In the genomic region with DNA sequence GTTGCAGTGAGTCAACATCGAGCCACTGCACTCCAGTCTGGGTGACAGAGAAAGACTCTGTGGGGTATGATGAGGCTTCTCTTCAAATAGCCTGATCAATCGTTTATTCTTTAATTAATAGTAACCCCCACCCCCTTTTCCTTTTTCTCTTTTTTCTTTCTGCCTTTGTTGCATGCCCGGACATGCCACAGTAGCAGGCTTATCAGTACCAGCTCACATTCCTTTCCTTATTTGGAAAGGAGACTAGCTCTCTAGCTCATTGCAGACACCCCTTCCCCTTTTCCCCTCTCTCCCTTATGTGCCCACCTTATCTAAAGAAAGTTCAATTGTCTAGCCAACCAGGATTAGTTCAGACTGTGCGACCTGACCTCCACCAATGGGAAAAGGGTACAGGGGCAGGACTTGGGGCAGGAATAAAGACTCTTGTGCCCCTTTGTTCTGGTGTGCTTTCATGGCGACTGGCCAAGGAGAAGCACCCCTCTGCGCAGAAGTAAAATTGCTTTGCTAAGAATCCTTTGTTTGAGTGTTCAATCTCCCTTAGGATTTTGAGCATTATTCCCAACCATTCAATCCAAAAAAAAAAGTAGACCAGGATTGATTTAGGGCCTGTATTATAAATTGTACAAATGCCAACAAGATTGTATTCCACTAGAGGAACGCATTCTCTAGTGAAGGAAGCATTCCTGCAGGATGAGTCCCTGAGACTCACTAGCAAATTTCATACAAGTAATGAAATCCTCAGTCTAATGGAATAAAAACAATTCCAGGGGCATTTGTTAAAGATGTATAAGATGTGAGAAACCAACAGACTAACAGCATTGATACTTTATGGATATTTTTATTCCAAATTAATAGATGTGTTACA, we compare ENCODE assay signal across 17 cellular contexts.
A peak's percentile ranks its signal among the peaks of the same experiment; 100 is the strongest.
DNase-seq lines count a peak whose midpoint lies in the region; TF ChIP-seq lines count a peak whose summit lies in the region.
"Had no signal": no experiment of that assay in that cellular context is flagged by ENCODE, and none has a peak within 500 bp of the region (broad histone marks: within the 10 kb centered on the region; RNA-seq: fewer than 3 reads in every experiment).

No MANE protein-coding gene starts in this region.

- H3K27me3 Mint-ChIP-seq in nephron progenitor cell (ENCODE audit: low read depth, poor library complexity) = peaks cover 5% of the 10 kb centered on the region

- peak overlapping the region; percentile 75 for H3K4me2 ChIP-seq in SK-N-SH
- H3K4me2 ChIP-seq: KMS-11 had no signal

- H3K4me1 ChIP-seq in SK-N-SH (ENCODE audit: control insufficient read depth in 1 of 2, insufficient read depth in 2 of 2, low read depth in 1 of 2, low read length in 1 of 2) (peaks cover 3 to 12% of the 10 kb centered on the region in 2 experiments; a peak in 2 of 4 replicates), testis (no peaks in the 10 kb centered on the region)
- H3K4me1 ChIP-seq: HAP-1, lower lobe of right lung had no signal

- H3K27ac ChIP-seq in SK-N-SH (ENCODE audit: low read depth in 2 of 2, low read length in 1 of 2) = peak overlapping the region; percentile 26 to 92
- H3K27ac ChIP-seq in testis = no peak overlapping the region
- H3K27ac ChIP-seq: KMS-11, lower lobe of right lung, WERI-Rb-1 had no signal

- no peak for TF ChIP-seq POLR2A in testis (IDR thresholded peaks at IDR 0.05)

- DNase-seq in ELF-1 (ENCODE audit: low read depth, low spot score) (peak; percentile 71), SK-N-SH (no peak), fibroblast of the aortic adventitia (ENCODE audit: low read depth) (peak; percentile 14), nephron progenitor cell (no peak), nucleus accumbens (lab: John Stamatoyannopoulos, UW) (no peak), SHP77 treated with DMSO at 0.1 percent for 48 hours (lab: John Stamatoyannopoulos, UW) (no peak), foreskin fibroblast (no peak), testis (no peak)
- DNase-seq: activated CD8-positive, alpha-beta memory T cell treated with anti-CD3 and anti-CD28 coated beads for 24 hours; activated gamma-delta T cell; lower lobe of right lung; NCI-H1436 treated with DMSO at 0.1 percent for 48 hours; NCI-H446 treated with DMSO at 0.1 percent for 48 hours; small intestine; WERI-Rb-1 had no signal

- peaks cover 37% of the 10 kb centered on the region for H3K4me1 Mint-ChIP-seq in nephron progenitor cell

- 11% methylated on average over 7 of the region's 7 CpGs for WGBS in SK-N-SH (ENCODE audit: low lambda C conversion rate)
- 53 to 60% methylated on average over 7 of the region's 7 CpGs for WGBS in testis, 2 donors

- CTCF ChIA-PET in SK-N-SH (lab: Yijun Ruan, JAX) = interaction anchor here (0.7 kb wide), 1 partner anchor 876 kb away, joined by 3 read pairs; no protein-coding TSS in a partner anchor

- H3K79me2 ChIP-seq in SK-N-SH (ENCODE audit: insufficient read depth) = peaks cover 11% of the 10 kb centered on the region

- H3K36me3 ChIP-seq in SK-N-SH (replicated peaks in 1 of 2; ENCODE audit: control insufficient read depth in 1 of 2, insufficient read depth in 2 of 2, low read length in 1 of 2) (no peaks in the 10 kb centered on the region), testis (ENCODE audit: low read depth, missing control alignments) (no peaks in the 10 kb centered on the region)
- H3K36me3 ChIP-seq: HAP-1, lower lobe of right lung, WERI-Rb-1 had no signal

- H3K27me3 ChIP-seq in SK-N-SH (ENCODE audit: insufficient read depth) (no peaks in the 10 kb centered on the region), testis (no peaks in the 10 kb centered on the region)

- H3K9me3 ChIP-seq in SK-N-SH = no peaks in the 10 kb centered on the region
- H3K9me3 ChIP-seq in testis = no peaks in the 10 kb centered on the region
- H3K9me3 ChIP-seq: HAP-1, lower lobe of right lung had no signal

- H3K4me3 ChIP-seq in SK-N-SH (ENCODE audit: low read depth in 2 of 2, low read length in 1 of 2) (peak overlapping the region; percentile 22 to 57; a peak in 3 of 4 replicates), fibroblast of the aortic adventitia (ENCODE audit: low read depth, low read length) (no peak overlapping the region), foreskin fibroblast (ENCODE audit: low read depth in 1 of 2, low read length in 2 of 2) (no peak overlapping the region), testis (no peak overlapping the region)
- H3K4me3 ChIP-seq: HAP-1, lower lobe of right lung had no signal

- no peaks in the 10 kb centered on the region for H4K20me1 ChIP-seq in SK-N-SH (ENCODE audit: insufficient read depth)

- H3K4me3 Mint-ChIP-seq in nephron progenitor cell = peak overlapping the region; percentile 55

- no peak for TF ChIP-seq CTCF in SK-N-SH (IDR thresholded peaks at IDR 0.05)
- no peak for TF ChIP-seq CTCF in fibroblast of the aortic adventitia (IDR thresholded peaks at IDR 0.05; ENCODE audit: insufficient read depth, low read length)
- no peak for TF ChIP-seq CTCF in nephron progenitor cell (IDR thresholded peaks at IDR 0.05)
- TF ChIP-seq CTCF in foreskin fibroblast (IDR thresholded peaks at IDR 0.05; ENCODE audit: low read depth, low read length) = no peak
- TF ChIP-seq CTCF in testis (IDR thresholded peaks at IDR 0.05) = no peak

- intact Hi-C loops in testis (cut with DNase I; ENCODE audit: low total_unique reads) = no loop called here

- POLR2A ChIA-PET in SK-N-SH (lab: Yijun Ruan, JAX) = interaction anchor here (0.9 kb wide), 1 partner anchor 96 kb away, joined by 3 read pairs; a partner anchor contains a TSS

- H3K27ac Mint-ChIP-seq in nephron progenitor cell = peak overlapping the region; percentile 98

- H3K9me3 Mint-ChIP-seq in nephron progenitor cell = peaks cover 23% of the 10 kb centered on the region

- H3K9ac ChIP-seq in SK-N-SH = peak overlapping the region; percentile 68
- H3K9ac ChIP-seq: KMS-11 had no signal

- H3K9me2 ChIP-seq in SK-N-SH = no peaks in the 10 kb centered on the region

- peak overlapping the region; percentile 71 for H2AFZ ChIP-seq in SK-N-SH (ENCODE audit: low read depth)

- H3F3A ChIP-seq in SK-N-SH (replicated peaks; ENCODE audit: insufficient read depth) = peaks cover 42% of the 10 kb centered on the region

- no peaks in the 10 kb centered on the region for H3K36me3 Mint-ChIP-seq in nephron progenitor cell (ENCODE audit: low read depth)

- TF ChIP-seq EP300 in SK-N-SH (IDR thresholded peaks at IDR 0.05; ENCODE audit: borderline replicate concordance in 1 of 2, low read depth in 1 of 2, low read length in 1 of 2) = 0 out of 4 replicates have a peak, but pooled peaks of 1 of the 2 experiments have one; percentile 25

- no peak for TF ChIP-seq RAD21 in SK-N-SH (IDR thresholded peaks at IDR 0.05; ENCODE audit: low read length)

TF ChIP-seq in SK-N-SH, 30 proteins besides CTCF, POLR2A, EP300 and RAD21 (continues in another document):
- no peak for TF ChIP-seq SMC3 (IDR thresholded peaks at IDR 0.05; ENCODE audit: low read depth, low read length)
- TF ChIP-seq GATA2 (CRISPR knock-in tag; IDR thresholded peaks at IDR 0.05) = no peak
- TF ChIP-seq, protein P1, sequence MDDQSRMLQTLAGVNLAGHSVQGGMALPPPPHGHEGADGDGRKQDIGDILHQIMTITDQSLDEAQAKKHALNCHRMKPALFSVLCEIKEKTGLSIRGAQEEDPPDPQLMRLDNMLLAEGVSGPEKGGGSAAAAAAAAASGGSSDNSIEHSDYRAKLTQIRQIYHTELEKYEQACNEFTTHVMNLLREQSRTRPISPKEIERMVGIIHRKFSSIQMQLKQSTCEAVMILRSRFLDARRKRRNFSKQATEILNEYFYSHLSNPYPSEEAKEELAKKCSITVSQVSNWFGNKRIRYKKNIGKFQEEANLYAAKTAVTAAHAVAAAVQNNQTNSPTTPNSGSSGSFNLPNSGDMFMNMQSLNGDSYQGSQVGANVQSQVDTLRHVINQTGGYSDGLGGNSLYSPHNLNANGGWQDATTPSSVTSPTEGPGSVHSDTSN (IDR thresholded peaks at IDR 0.05) = peak; percentile 41
- no peak for TF ChIP-seq GABPA (IDR thresholded peaks at IDR 0.05; ENCODE audit: low read depth)
- peak; percentile 32; the same call in 1 of the 2 replicates for TF ChIP-seq TCF12 (IDR thresholded peaks at IDR 0.05)
- TF ChIP-seq ELF1 (IDR thresholded peaks at IDR 0.05) = no peak
- TF ChIP-seq, protein P2, sequence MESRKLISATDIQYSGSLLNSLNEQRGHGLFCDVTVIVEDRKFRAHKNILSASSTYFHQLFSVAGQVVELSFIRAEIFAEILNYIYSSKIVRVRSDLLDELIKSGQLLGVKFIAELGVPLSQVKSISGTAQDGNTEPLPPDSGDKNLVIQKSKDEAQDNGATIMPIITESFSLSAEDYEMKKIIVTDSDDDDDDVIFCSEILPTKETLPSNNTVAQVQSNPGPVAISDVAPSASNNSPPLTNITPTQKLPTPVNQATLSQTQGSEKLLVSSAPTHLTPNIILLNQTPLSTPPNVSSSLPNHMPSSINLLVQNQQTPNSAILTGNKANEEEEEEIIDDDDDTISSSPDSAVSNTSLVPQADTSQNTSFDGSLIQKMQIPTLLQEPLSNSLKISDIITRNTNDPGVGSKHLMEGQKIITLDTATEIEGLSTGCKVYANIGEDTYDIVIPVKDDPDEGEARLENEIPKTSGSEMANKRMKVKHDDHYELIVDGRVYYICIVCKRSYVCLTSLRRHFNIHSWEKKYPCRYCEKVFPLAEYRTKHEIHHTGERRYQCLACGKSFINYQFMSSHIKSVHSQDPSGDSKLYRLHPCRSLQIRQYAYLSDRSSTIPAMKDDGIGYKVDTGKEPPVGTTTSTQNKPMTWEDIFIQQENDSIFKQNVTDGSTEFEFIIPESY (IDR thresholded peaks at IDR 0.05; ENCODE audit: borderline replicate concordance, low read depth) = no peak
- TF ChIP-seq, protein P3, sequence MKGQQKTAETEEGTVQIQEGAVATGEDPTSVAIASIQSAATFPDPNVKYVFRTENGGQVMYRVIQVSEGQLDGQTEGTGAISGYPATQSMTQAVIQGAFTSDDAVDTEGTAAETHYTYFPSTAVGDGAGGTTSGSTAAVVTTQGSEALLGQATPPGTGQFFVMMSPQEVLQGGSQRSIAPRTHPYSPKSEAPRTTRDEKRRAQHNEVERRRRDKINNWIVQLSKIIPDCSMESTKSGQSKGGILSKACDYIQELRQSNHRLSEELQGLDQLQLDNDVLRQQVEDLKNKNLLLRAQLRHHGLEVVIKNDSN (IDR thresholded peaks at IDR 0.05; ENCODE audit: borderline replicate concordance, low read depth) = no peak
- no peak for TF ChIP-seq FOXJ3 (CRISPR knock-in tag; IDR thresholded peaks at IDR 0.05)
- no peak for TF ChIP-seq MXI1 (IDR thresholded peaks at IDR 0.05; ENCODE audit: low read depth, low read length)
- no peak for TF ChIP-seq NRF1 (IDR thresholded peaks at IDR 0.05; ENCODE audit: low read depth, low read length)
- no peak; the same call in 1 of the 2 replicates for TF ChIP-seq YY1 (IDR thresholded peaks at IDR 0.05; ENCODE audit: low read depth)
- no peak for TF ChIP-seq TAF1 (IDR thresholded peaks at IDR 0.05; ENCODE audit: borderline replicate concordance, low read depth, low read length)
- TF ChIP-seq CHD2 (IDR thresholded peaks at IDR 0.05; ENCODE audit: low read length, partially characterized antibody) = no peak
- peak; percentile 24; the same call in 1 of the 2 replicates for TF ChIP-seq POLR2AphosphoS5 (IDR thresholded peaks at IDR 0.05; ENCODE audit: low read depth, low read length)
- peak; percentile 57; the same call in 1 of the 2 replicates for TF ChIP-seq FOSL2 (IDR thresholded peaks at IDR 0.05; ENCODE audit: borderline replicate concordance, low read depth)

Comparison
In these comparisons a context has a peak if more than half of its experiments do, and no peak if none do; other contexts are left out.
1. DNase-seq: peak in ELF-1 (single experiment) and fibroblast of the aortic adventitia (single experiment); none in SK-N-SH (single experiment), nephron progenitor cell (single experiment), nucleus accumbens (0 of 56), SHP77 treated with DMSO at 0.1 percent for 48 hours (single experiment), foreskin fibroblast (0 of 2) and testis (single experiment).
2. H3K27ac ChIP-seq: peak in SK-N-SH (2 of 2); none in testis (0 of 2).
3. H3K4me3 ChIP-seq: peak in SK-N-SH (2 of 2); none in fibroblast of the aortic adventitia (single experiment), foreskin fibroblast (0 of 2) and testis (0 of 2).